In genomic region chr6:75094614-75095321, GRCh38 we compare ENCODE assay signal across 15 cellular contexts.
DNase-seq lines count a peak whose midpoint lies in the region; TF ChIP-seq lines count a peak whose summit lies in the region.
"Had no signal": no experiment of that assay in that cellular context is flagged by ENCODE, and none has a peak within 500 bp of the region (broad histone marks: within the 10 kb centered on the region; RNA-seq: fewer than 3 reads in every experiment).

No MANE protein-coding gene starts in this region.

- peak overlapping the region; percentile 62 for H3K27ac ChIP-seq in AG04450 (ENCODE audit: low read depth, low read length)

- H3K9me3 ChIP-seq in AG04450 (ENCODE audit: control insufficient read depth, insufficient read depth, low read length): no peaks in the 10 kb centered on the region
- H3K9me3 ChIP-seq: BE2C had no signal

- POLR2A ChIA-PET in AG04450 (lab: Yijun Ruan, JAX): interaction anchor here (0.8 to 1.1 kb wide), 3 partner anchors 109 to 331 kb away, joined by 3 to 6 read pairs (median 4); partner anchors contain the start of gene COL12A1

- H3K4me3 ChIP-seq in AG04450 (ENCODE audit: low read depth, low read length): no peak overlapping the region

- H3K27me3 ChIP-seq in AG04450 (ENCODE audit: control insufficient read depth, insufficient read depth, low read length): no peaks in the 10 kb centered on the region
- H3K27me3 ChIP-seq: BE2C had no signal

- TF ChIP-seq CTCF in AG04450 (IDR thresholded peaks at IDR 0.05; ENCODE audit: low read depth, low read length): peak; percentile 39
- TF ChIP-seq CTCF in osteocyte (IDR thresholded peaks at IDR 0.05): peak; percentile 36

- H3K36me3 Mint-ChIP-seq in osteocyte (ENCODE audit: unreplicated experiment): peaks cover 43% of the 10 kb centered on the region
- H3K36me3 Mint-ChIP-seq in T-helper 2 cell treated with Interferon-gamma antibody and Interleukin-4, amounts not matched to agents 5 μg/mL and 100 μg/mL, for 36 hours (ENCODE audit: low read depth): no peaks in the 10 kb centered on the region

- peaks cover 44% of the 10 kb centered on the region for H3K4me1 Mint-ChIP-seq in osteocyte (ENCODE audit: unreplicated experiment)
- no peaks in the 10 kb centered on the region for H3K4me1 Mint-ChIP-seq in T-helper 2 cell treated with Interferon-gamma antibody and Interleukin-4, amounts not matched to agents 5 μg/mL and 100 μg/mL, for 36 hours (ENCODE audit: low read depth)

- no peaks in the 10 kb centered on the region for H3K9me3 Mint-ChIP-seq in osteocyte (ENCODE audit: unreplicated experiment)
- no peaks in the 10 kb centered on the region for H3K9me3 Mint-ChIP-seq in T-helper 2 cell treated with Interferon-gamma antibody and Interleukin-4, amounts not matched to agents 5 μg/mL and 100 μg/mL, for 36 hours
- H3K9me3 Mint-ChIP-seq: neural crest cell had no signal

- peak overlapping the region; percentile 94 for H3K27ac Mint-ChIP-seq in osteocyte (ENCODE audit: unreplicated experiment)
- H3K27ac Mint-ChIP-seq in T-helper 2 cell treated with Interferon-gamma antibody and Interleukin-4, amounts not matched to agents 5 μg/mL and 100 μg/mL, for 36 hours: no peak overlapping the region
- H3K27ac Mint-ChIP-seq: activated CD8-positive, alpha-beta T cell treated with anti-CD3 and anti-CD28 coated beads, Interleukin-2, amount 10 ng/mL, durations not matched to agents 7 days and 5 days had no signal

- H3K4me3 Mint-ChIP-seq in osteocyte (ENCODE audit: unreplicated experiment): peak overlapping the region; percentile 17
- H3K4me3 Mint-ChIP-seq in T-helper 2 cell treated with Interferon-gamma antibody and Interleukin-4, amounts not matched to agents 5 μg/mL and 100 μg/mL, for 36 hours: no peak overlapping the region
- H3K4me3 Mint-ChIP-seq: activated CD8-positive, alpha-beta T cell treated with anti-CD3 and anti-CD28 coated beads, Interleukin-2, amount 10 ng/mL, durations not matched to agents 7 days and 5 days; neural crest cell had no signal

- CTCF ChIA-PET in AG04450 (lab: Charles Lee): interaction anchor here (0.9 to 1.6 kb wide), 2 partner anchors 114 to 116 kb away, joined by 4 to 5 read pairs; no protein-coding TSS in a partner anchor

- no peaks in the 10 kb centered on the region for H3K27me3 Mint-ChIP-seq in osteocyte (ENCODE audit: unreplicated experiment)
- no peaks in the 10 kb centered on the region for H3K27me3 Mint-ChIP-seq in T-helper 2 cell treated with Interferon-gamma antibody and Interleukin-4, amounts not matched to agents 5 μg/mL and 100 μg/mL, for 36 hours (ENCODE audit: low read depth)

- DNase-seq in AG04450 (ENCODE audit: low read depth, low spot score) (peak; percentile 78), LHCN-M2 (ENCODE audit: low read depth) (peak; percentile 76), fibroblast of gingiva (ENCODE audit: low read depth) (peak; percentile 84), osteocyte (ENCODE audit: extremely low spot score, unreplicated experiment) (no peak), DMS153 (lab: John Stamatoyannopoulos, UW) (no peak), DMS153 treated with DMSO at 0.1 percent for 48 hours (lab: John Stamatoyannopoulos, UW; ENCODE audit: unreplicated experiment) (no peak)
- DNase-seq in T-helper 2 cell treated with Interferon-gamma antibody and Interleukin-4, amounts not matched to agents 5 μg/mL and 100 μg/mL, for 36 hours (ENCODE audit: low spot score): no peak
- DNase-seq in activated CD4-positive, alpha-beta T cell treated with anti-CD3 and anti-CD28 coated beads for 48 hours: no peak
- DNase-seq: activated CD8-positive, alpha-beta T cell treated with anti-CD3 and anti-CD28 coated beads, Interleukin-2, amount 10 ng/mL, durations not matched to agents 7 days and 5 days; activated naive CD4-positive, alpha-beta T cell; BE2C; cortex of kidney; left colon; NCI-H345 had no signal

Comparison
In these comparisons a context has a peak if more than half of its experiments do, and no peak if none do; other contexts are left out.
1. DNase-seq: peak in AG04450 (single experiment), LHCN-M2 (single experiment) and fibroblast of gingiva (single experiment); none in osteocyte (single experiment), T-helper 2 cell treated with Interferon-gamma antibody and Interleukin-4, amounts not matched to agents 5 μg/mL and 100 μg/mL, for 36 hours (single experiment), DMS153 (single experiment), DMS153 treated with DMSO at 0.1 percent for 48 hours (single experiment) and activated CD4-positive, alpha-beta T cell treated with anti-CD3 and anti-CD28 coated beads for 48 hours (single experiment).